In genomic region chr20:32357869-32358631, GRCh38 we compare ENCODE assay signal across 8 cellular contexts. TPM values are rescaled to one million over a fixed set of nuclear protein-coding genes. Genes with fewer than 3 reads are reported as not detected.
DNase-seq lines count a peak whose midpoint lies in the region; ATAC-seq and TF ChIP-seq lines count a peak whose summit lies in the region.

Gene ASXL1 (plus strand): TSS chr20:32358331. CDS start chr20:32358776, 445 bp downstream.

- H3K9me3 ChIP-seq in AG04450 (ENCODE audit: control insufficient read depth, insufficient read depth, low read length): peaks cover 5% of the 10 kb centered on the region

- H3K4me3 Mint-ChIP-seq in WTC11: peak within 1 kb of the TSS; percentile 95

- H3K4me1 Mint-ChIP-seq in WTC11: peaks cover 12% of the 10 kb centered on the region

- H3K9me3 Mint-ChIP-seq in WTC11: no peaks in the 10 kb centered on the region

- H3K27ac ChIP-seq in AG04450 (ENCODE audit: low read depth, low read length): peak within 1 kb of the TSS; percentile 99

- DNase-seq in AG04450 (ENCODE audit: low read depth, low spot score) (peak; percentile 94), NCI-H226 (peak; percentile 97), WTC11 (ENCODE audit: low spot score) (peak; percentile 99), cardiac fibroblast (ENCODE audit: low read depth in 2 of 2) (peak; percentile 96 to 99), iPS-NIHi7 (ENCODE audit: extremely low spot score) (peak; percentile 99), smooth muscle cell of the brain vasculature (ENCODE audit: low read depth, low spot score) (peak; percentile 95)

- peaks cover 80% of the 10 kb centered on the region for H3K27me3 Mint-ChIP-seq in WTC11 (ENCODE audit: low read depth)

- H3K27ac Mint-ChIP-seq in WTC11: peak within 1 kb of the TSS; percentile 98

- H3K4me3 ChIP-seq in AG04450 (ENCODE audit: low read depth, low read length): peak within 1 kb of the TSS; percentile 93
- H3K4me3 ChIP-seq in cardiac fibroblast (replicated peaks in 1 of 2; ENCODE audit: low read depth in 2 of 2, low read length in 2 of 2): peak within 1 kb of the TSS; percentile 65 to 86

- CTCF ChIA-PET in AG04450 (lab: Charles Lee) (no interaction called here), WTC11 (lab: Charles Lee) (interaction anchor here (0.6 kb wide), 4 partner anchors 272 to 517 kb away, joined by 3 to 5 read pairs (median 3); no protein-coding TSS in a partner anchor)

- H3K27me3 ChIP-seq in AG04450 (ENCODE audit: control insufficient read depth, insufficient read depth, low read length): no peaks in the 10 kb centered on the region

- no peak for TF ChIP-seq CTCF in AG04450 (IDR thresholded peaks at IDR 0.05; ENCODE audit: low read depth, low read length)
- no peak for TF ChIP-seq CTCF in WTC11 (IDR thresholded peaks at IDR 0.05)
- TF ChIP-seq CTCF in cardiac fibroblast (IDR thresholded peaks at IDR 0.05; ENCODE audit: low read depth, low read length): no peak

- peak; percentile 82 for ATAC-seq in GM18907 (IDR thresholded peaks at IDR 0.05; ENCODE audit: unreplicated experiment)
- ATAC-seq in HG03159 (IDR thresholded peaks at IDR 0.05; ENCODE audit: unreplicated experiment): peak; percentile 63
- peak; percentile 96 for ATAC-seq in WTC11

- peaks cover 2% of the 10 kb centered on the region; the same call in 1 of the 2 replicates for H3K36me3 Mint-ChIP-seq in WTC11

- POLR2A ChIA-PET in AG04450 (lab: Yijun Ruan, JAX) (interaction anchor here (0.5 to 1.2 kb wide), 11 partner anchors 13 to 1066 kb away, joined by 3 to 8 read pairs (median 4); no protein-coding TSS in a partner anchor), WTC11 (lab: Charles Lee) (interaction anchor here (0.6 to 1.3 kb wide), 3 partner anchors 124 to 340 kb away, joined by 3 to 4 read pairs (median 3); no protein-coding TSS in a partner anchor)

TF ChIP-seq in WTC11, 78 proteins besides CTCF, POLR2A, EP300 and RAD21 (continues in another document):
- TF ChIP-seq USF1 (CRISPR knock-in tag; IDR thresholded peaks at IDR 0.05) (peak; percentile 16; the same call in 1 of the 2 replicates), IRF2 (CRISPR knock-in tag; IDR thresholded peaks at IDR 0.05; ENCODE audit: borderline replicate concordance, low read depth) (no peak), AFF4 (CRISPR knock-in tag; IDR thresholded peaks at IDR 0.05; ENCODE audit: borderline replicate concordance) (no peak), PREB (CRISPR knock-in tag; IDR thresholded peaks at IDR 0.05; ENCODE audit: borderline replicate concordance) (no peak; the same call in 1 of the 2 replicates), MYBL2 (CRISPR knock-in tag; IDR thresholded peaks at IDR 0.05) (peak; percentile 63; the same call in 1 of the 2 replicates), ZNF512 (CRISPR knock-in tag; IDR thresholded peaks at IDR 0.05; ENCODE audit: borderline replicate concordance) (no peak), SP1 (CRISPR knock-in tag; conservative IDR thresholded peaks at IDR 0.05) (peak; percentile 86), SOX15 (CRISPR knock-in tag; IDR thresholded peaks at IDR 0.05) (no peak), ZNF423 (CRISPR knock-in tag; IDR thresholded peaks at IDR 0.05) (peak; percentile 9; the same call in 1 of the 2 replicates), FOXP1 (CRISPR knock-in tag; IDR thresholded peaks at IDR 0.05; ENCODE audit: borderline replicate concordance) (peak; percentile 42; the same call in 1 of the 2 replicates), ERG (CRISPR knock-in tag; IDR thresholded peaks at IDR 0.05) (no peak), HMGA2 (CRISPR knock-in tag; IDR thresholded peaks at IDR 0.05) (0 out of 2 replicates have a peak, but pooled peaks have one; percentile 11), NR2C2 (CRISPR knock-in tag; IDR thresholded peaks at IDR 0.05) (peak; percentile 91), FOXP4 (CRISPR knock-in tag; IDR thresholded peaks at IDR 0.05) (0 out of 2 replicates have a peak, but pooled peaks have one; percentile 4), MXD4 (CRISPR knock-in tag; IDR thresholded peaks at IDR 0.05; ENCODE audit: borderline replicate concordance) (no peak), EMX1 (CRISPR knock-in tag; IDR thresholded peaks at IDR 0.05) (no peak), ZBTB21 (CRISPR knock-in tag; IDR thresholded peaks at IDR 0.05; ENCODE audit: borderline replicate concordance) (no peak)

RNA-seq across cellular contexts. Expression of gene ASXL1, which starts in this region (rescaled TPM):
- polyA plus RNA-seq in AG04450 (2011; rRNA removed): 28.9 and 31.7 TPM in 2 replicates
- 84.6 and 112 TPM in 2 replicates for polyA minus RNA-seq in AG04450 (2011; rRNA and poly(A)+ RNA removed)
- total RNA-seq in WTC11 (2021): 20.7 to 22.7 TPM (median 21.3 TPM) in 3 replicates

Comparison
In these comparisons a context has a peak if more than half of its experiments do, and no peak if none do; other contexts are left out.
1. Peak in every context shown above with its lines: DNase-seq, ATAC-seq, H3K4me3 ChIP-seq and H3K27ac ChIP-seq.